ENCODE assay signal across 1 cellular context in the genomic region with DNA sequence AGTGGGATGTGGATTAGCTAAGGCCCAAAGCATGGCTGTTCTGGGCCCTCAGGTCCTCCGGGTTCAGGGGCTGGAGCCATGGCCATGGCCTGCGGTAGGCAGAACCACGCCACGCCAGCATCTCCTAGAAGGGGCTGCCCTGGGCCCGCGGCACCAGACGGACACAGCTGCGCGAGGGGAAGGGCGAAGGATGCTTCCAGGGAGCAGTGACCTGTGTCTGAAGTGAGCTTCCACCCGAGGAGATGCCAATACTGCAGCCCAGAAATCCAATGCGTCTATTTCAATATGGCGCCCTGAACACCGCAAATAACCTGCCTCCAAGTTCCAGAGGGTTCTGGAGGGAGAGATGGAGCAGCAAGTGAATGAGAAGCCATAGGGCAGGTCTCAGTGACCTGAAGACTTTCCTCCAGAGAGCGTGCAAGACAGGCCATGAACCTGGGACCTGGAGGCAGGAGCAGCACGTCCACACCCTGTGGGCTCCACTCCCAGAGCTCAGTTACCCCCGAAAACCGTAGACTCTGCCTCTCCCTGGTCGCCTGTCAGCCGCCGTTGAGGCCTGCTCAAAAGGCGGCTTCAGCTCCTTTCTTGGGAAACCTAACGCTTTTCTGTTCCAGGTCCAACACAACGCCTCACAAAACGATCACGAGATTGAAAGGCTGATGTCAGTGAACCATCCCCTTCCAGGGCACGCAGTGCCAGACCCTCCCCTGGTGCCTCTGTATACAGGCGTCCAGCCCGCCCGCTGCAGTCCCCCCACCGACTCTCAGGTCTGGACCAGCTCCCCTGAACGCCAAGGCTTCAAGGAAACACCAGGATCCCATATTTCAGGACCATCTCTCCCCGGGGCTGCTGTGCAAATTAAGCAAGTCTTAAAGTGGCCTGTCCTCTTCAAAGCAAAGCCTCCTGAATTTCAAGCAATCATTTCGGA.
TF ChIP-seq lines count a peak whose summit lies in the region.

No MANE protein-coding gene starts in this region.

TF ChIP-seq in WTC11, 78 proteins besides CTCF, POLR2A, EP300 and RAD21 (continued from another document):
- TF ChIP-seq, protein P1, sequence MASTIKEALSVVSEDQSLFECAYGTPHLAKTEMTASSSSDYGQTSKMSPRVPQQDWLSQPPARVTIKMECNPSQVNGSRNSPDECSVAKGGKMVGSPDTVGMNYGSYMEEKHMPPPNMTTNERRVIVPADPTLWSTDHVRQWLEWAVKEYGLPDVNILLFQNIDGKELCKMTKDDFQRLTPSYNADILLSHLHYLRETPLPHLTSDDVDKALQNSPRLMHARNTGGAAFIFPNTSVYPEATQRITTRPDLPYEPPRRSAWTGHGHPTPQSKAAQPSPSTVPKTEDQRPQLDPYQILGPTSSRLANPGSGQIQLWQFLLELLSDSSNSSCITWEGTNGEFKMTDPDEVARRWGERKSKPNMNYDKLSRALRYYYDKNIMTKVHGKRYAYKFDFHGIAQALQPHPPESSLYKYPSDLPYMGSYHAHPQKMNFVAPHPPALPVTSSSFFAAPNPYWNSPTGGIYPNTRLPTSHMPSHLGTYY (CRISPR knock-in tag; IDR thresholded peaks at IDR 0.05), result no peak
